Comparison of ENCODE assay signal across 7 cellular contexts in the genomic region with DNA sequence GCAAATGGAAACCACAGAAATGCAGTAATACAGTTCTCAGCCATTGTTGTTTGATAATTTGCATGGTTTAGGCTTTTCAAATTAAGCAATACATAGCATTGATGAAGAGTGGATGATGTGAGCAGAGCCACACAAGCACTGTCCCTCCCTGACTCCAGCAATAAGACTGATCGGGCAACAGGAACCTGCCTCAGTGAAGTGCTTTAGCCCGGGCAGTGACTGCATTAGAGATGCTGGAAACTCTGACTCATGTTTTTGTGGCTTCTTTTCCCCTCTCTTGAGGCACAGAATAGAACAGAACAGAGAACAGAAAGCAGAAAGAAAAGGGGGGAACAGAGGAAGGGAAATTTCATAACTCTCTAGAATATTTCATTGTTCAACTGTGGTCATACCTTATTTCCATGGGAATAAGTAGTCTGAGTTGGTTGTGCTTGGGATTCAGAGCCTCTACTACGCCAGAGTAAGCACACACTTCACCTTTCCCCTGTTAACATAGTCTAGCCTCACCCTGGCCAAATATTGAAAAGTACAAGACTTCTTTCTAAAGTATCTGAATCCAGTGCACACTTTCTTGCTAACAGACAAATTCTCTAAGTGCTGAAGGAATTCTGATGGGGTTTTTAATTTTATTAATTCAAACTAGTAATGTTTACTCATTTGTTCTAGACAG.
DNase-seq lines count a peak whose midpoint lies in the region; ATAC-seq and TF ChIP-seq lines count a peak whose summit lies in the region.

No MANE protein-coding gene starts in this region.

- intact Hi-C loops in adrenal gland (cut with DNase I) (no loop called here), aorta (cut with DNase I) (no loop called here)

- no peaks in the 10 kb centered on the region for H3K4me1 ChIP-seq in adrenal gland (replicated peaks in 1 of 2)
- no peaks in the 10 kb centered on the region for H3K4me1 ChIP-seq in aorta (ENCODE audit: control insufficient read depth in 1 of 2, insufficient read depth in 2 of 2, low read length in 2 of 2)

- DNase-seq in HT1080 (ENCODE audit: low read depth): peak; percentile 88
- DNase-seq in adrenal gland: peak; percentile 19 to 65 (median 50)
- DNase-seq in left kidney (ENCODE audit: low read depth, low spot score): peak; percentile 14
- DNase-seq in aorta: peak; percentile 63 to 73
- DNase-seq in SHP77 (lab: John Stamatoyannopoulos, UW): no peak

- WGBS in adrenal gland, 4 donors: 43 to 58% (median 44%) methylated on average over 3 of the region's 3 CpGs
- 1 to 3% methylated on average over 3 of the region's 3 CpGs for WGBS in aorta, 2 donors

- H3K27me3 ChIP-seq in adrenal gland (no peaks in the 10 kb centered on the region), aorta (ENCODE audit: control insufficient read depth in 1 of 2, insufficient read depth in 2 of 2, low read length in 1 of 2) (no peaks in the 10 kb centered on the region)

- H3K4me3 ChIP-seq in adrenal gland (no peak overlapping the region), aorta (ENCODE audit: low read length in 2 of 2) (no peak overlapping the region)

- peak; percentile 96 for ATAC-seq in GM18508 (IDR thresholded peaks at IDR 0.05; ENCODE audit: insufficient read depth, unreplicated experiment)
- peak; percentile 99 for ATAC-seq in GM21723 (IDR thresholded peaks at IDR 0.05; ENCODE audit: unreplicated experiment)
- ATAC-seq in aorta (ENCODE audit: low FRiP score): peak; percentile 93

- H3K9me3 ChIP-seq in adrenal gland (replicated peaks in 1 of 3) (no peaks in the 10 kb centered on the region), aorta (ENCODE audit: control insufficient read depth, low read length) (no peaks in the 10 kb centered on the region)

- TF ChIP-seq POLR2A in adrenal gland (IDR thresholded peaks at IDR 0.05): peak in 1 of 2 donors; percentile 8

- no peaks in the 10 kb centered on the region for H3K36me3 ChIP-seq in adrenal gland (replicated peaks in 1 of 2)
- H3K36me3 ChIP-seq in aorta (ENCODE audit: control insufficient read depth in 1 of 2, insufficient read depth in 2 of 2, low read length in 1 of 2): no peaks in the 10 kb centered on the region

- H3K27ac ChIP-seq in adrenal gland (peak overlapping the region in 1 of 5 donors; percentile 51), aorta (ENCODE audit: low read depth in 1 of 2, low read length in 2 of 2) (no peak overlapping the region)

- no peak for TF ChIP-seq CTCF in adrenal gland (IDR thresholded peaks at IDR 0.05)

Comparison
In these comparisons a context has a peak if more than half of its experiments do, and no peak if none do; other contexts are left out.
1. DNase-seq: peak in HT1080 (single experiment), adrenal gland (7 of 7), left kidney (single experiment) and aorta (2 of 2); none in SHP77 (0 of 2).
2. Peak in every context shown above with its lines, with median percentiles within 50 percentile points of each other: ATAC-seq.